ENCODE assay signal across 11 cellular contexts in genomic region chr12:71731439-71732356, GRCh38. TPM values are rescaled to one million over a fixed set of nuclear protein-coding genes. Genes with fewer than 3 reads are reported as not detected.
DNase-seq lines count a peak whose midpoint lies in the region; ATAC-seq, FAIRE-seq and TF ChIP-seq lines count a peak whose summit lies in the region.
"Had no signal": no experiment of that assay in that cellular context is flagged by ENCODE, and none has a peak within 500 bp of the region (broad histone marks: within the 10 kb centered on the region; RNA-seq: fewer than 3 reads in every experiment).

No MANE protein-coding gene starts in this region.

- H3K9me3 Mint-ChIP-seq in activated T-cell treated with anti-CD3 and anti-CD28 coated beads, Interleukin-2, amount 50 U/mL, for 72 hours = no peaks in the 10 kb centered on the region

- no peaks in the 10 kb centered on the region for H4K20me1 ChIP-seq in endothelial cell of umbilical vein (replicated peaks; ENCODE audit: control insufficient read depth, extremely low read depth, insufficient read depth, low read length)

- H3K36me3 Mint-ChIP-seq in activated T-cell treated with anti-CD3 and anti-CD28 coated beads, Interleukin-2, amount 50 U/mL, for 72 hours (ENCODE audit: insufficient read depth in 2 of 2) = no peaks in the 10 kb centered on the region

- BruUV-seq in endothelial cell of umbilical vein (replicated peaks; lab: Mats Ljungman, UMichigan) = no TSS peak

- no peak for FAIRE-seq in endothelial cell of umbilical vein (lab: Jason Lieb, UNC)
- FAIRE-seq: bronchial epithelial cell had no signal

- no peak overlapping the region for H3K9ac ChIP-seq in endothelial cell of umbilical vein (replicated peaks; ENCODE audit: extremely low read depth, insufficient read depth, low read length)

- H3K79me2 ChIP-seq in endothelial cell of umbilical vein (ENCODE audit: control insufficient read depth, insufficient read depth, low read length) = no peaks in the 10 kb centered on the region

- H3K4me3 ChIP-seq in endothelial cell of umbilical vein (replicated peaks in 1 of 3; ENCODE audit: insufficient read depth in 1 of 3, low read depth in 1 of 3, low read length in 3 of 3) = no peak overlapping the region
- no peak overlapping the region for H3K4me3 ChIP-seq in retinal pigment epithelial cell (ENCODE audit: low read length)

- H3K36me3 ChIP-seq in endothelial cell of umbilical vein (ENCODE audit: control insufficient read depth in 2 of 2, extremely low read depth in 1 of 2, insufficient read depth in 2 of 2, low read length in 2 of 2) = no peaks in the 10 kb centered on the region

- H3K4me3 Mint-ChIP-seq in activated T-cell treated with anti-CD3 and anti-CD28 coated beads, Interleukin-2, amount 50 U/mL, for 72 hours = no peak overlapping the region

- no peaks in the 10 kb centered on the region for H3K4me1 Mint-ChIP-seq in activated T-cell treated with anti-CD3 and anti-CD28 coated beads, Interleukin-2, amount 50 U/mL, for 72 hours (ENCODE audit: low read depth)

- no peak for TF ChIP-seq POLR2A in endothelial cell of umbilical vein (IDR thresholded peaks at IDR 0.05; ENCODE audit: low read depth, low read length)

- peak overlapping the region; percentile 17 for H2AFZ ChIP-seq in endothelial cell of umbilical vein (ENCODE audit: low read depth, low read length)

- H3K27ac ChIP-seq in endothelial cell of umbilical vein (ENCODE audit: insufficient read depth, low read depth, low read length) = no peak overlapping the region
- H3K27ac ChIP-seq: 22Rv1 had no signal

- intact Hi-C loops in endothelial cell of umbilical vein (cut with micrococcal nuclease) = no loop called here

- no peak for ATAC-seq in HG03196 (IDR thresholded peaks at IDR 0.05; ENCODE audit: unreplicated experiment)
- ATAC-seq in activated T-cell treated with anti-CD3 and anti-CD28 coated beads, Interleukin-2, amount 50 U/mL, for 72 hours (replicated peaks in 1 of 2) = no peak

- no peaks in the 10 kb centered on the region for H3K9me1 ChIP-seq in endothelial cell of umbilical vein (replicated peaks; ENCODE audit: control insufficient read depth, extremely low read depth, insufficient read depth, low read length)

- POLR2A ChIA-PET in endothelial cell of umbilical vein (lab: Charles Lee) = no interaction called here

- no peak overlapping the region for H3K27ac Mint-ChIP-seq in activated T-cell treated with anti-CD3 and anti-CD28 coated beads, Interleukin-2, amount 50 U/mL, for 72 hours

- no peaks in the 10 kb centered on the region for H3K27me3 ChIP-seq in endothelial cell of umbilical vein (ENCODE audit: control insufficient read depth in 2 of 2, insufficient read depth in 2 of 2, low read length in 2 of 2)

- no peaks in the 10 kb centered on the region for H3K9me3 ChIP-seq in endothelial cell of umbilical vein (replicated peaks; ENCODE audit: control insufficient read depth, insufficient read depth, low read length)

- no peaks in the 10 kb centered on the region for H3K4me1 ChIP-seq in endothelial cell of umbilical vein (ENCODE audit: control insufficient read depth, extremely low read depth, insufficient read depth, low read length)

- CTCF ChIA-PET in endothelial cell of umbilical vein (lab: Charles Lee) = interaction anchor here (1.2 to 1.6 kb wide), 3 partner anchors 15 to 339 kb away, joined by 3 to 5 read pairs (median 3); no protein-coding TSS in a partner anchor

- TF ChIP-seq CTCF in endothelial cell of umbilical vein (IDR thresholded peaks at IDR 0.05; ENCODE audit: extremely low read depth in 1 of 2, insufficient read depth in 1 of 2, low read depth in 1 of 2, low read length in 2 of 2) = no peak
- TF ChIP-seq CTCF in retinal pigment epithelial cell (conservative IDR thresholded peaks at IDR 0.05; ENCODE audit: low read depth, low read length) = peak; percentile 2
- no peak for TF ChIP-seq CTCF in GM10266 (IDR thresholded peaks at IDR 0.05; ENCODE audit: control insufficient read depth, insufficient read depth, low read depth, missing control alignments)

- no peaks in the 10 kb centered on the region for H3K27me3 Mint-ChIP-seq in activated T-cell treated with anti-CD3 and anti-CD28 coated beads, Interleukin-2, amount 50 U/mL, for 72 hours (ENCODE audit: low read depth)

- H3K4me2 ChIP-seq in endothelial cell of umbilical vein (ENCODE audit: insufficient read depth, low read length) = no peak overlapping the region

- DNase-seq in DMS 273 (lab: John Stamatoyannopoulos, UW; ENCODE audit: unreplicated experiment) (peak; percentile 18), DMS 273 treated with DMSO at 0.1 percent for 48 hours (lab: John Stamatoyannopoulos, UW) (no peak), NCI-H82 treated with DMSO at 0.1 percent for 48 hours (lab: John Stamatoyannopoulos, UW; ENCODE audit: unreplicated experiment) (peak; percentile 70), endothelial cell of umbilical vein (ENCODE audit: low read depth, low spot score) (no peak), retinal pigment epithelial cell (ENCODE audit: low read depth) (no peak), GM10266 (ENCODE audit: extremely low spot score) (no peak)
- no peak for DNase-seq in activated T-cell treated with anti-CD3 and anti-CD28 coated beads, Interleukin-2, amount 50 U/mL, for 72 hours
- DNase-seq: NCI-H2081 treated with DMSO at 0.1 percent for 48 hours had no signal

- dilution Hi-C loops in endothelial cell of umbilical vein (cut with MboI; ENCODE audit: extremely low pct_ligation_motif_present, low sequenced_read_pairs) = no loop called here

TF ChIP-seq in endothelial cell of umbilical vein, 7 proteins besides CTCF, POLR2A, EP300 and RAD21:
- no peak for TF ChIP-seq POLR2AphosphoS5 (IDR thresholded peaks at IDR 0.05; ENCODE audit: insufficient read depth, low read depth, low read length)
- no peak for TF ChIP-seq MAX (IDR thresholded peaks at IDR 0.05; ENCODE audit: insufficient read depth, insufficient read length)
- TF ChIP-seq GATA2 (IDR thresholded peaks at IDR 0.05; ENCODE audit: insufficient read depth, insufficient read length, low read depth, low read length) = no peak
- no peak for TF ChIP-seq FOS (IDR thresholded peaks at IDR 0.05; ENCODE audit: borderline replicate concordance, insufficient read depth, low read length)
- no peak for TF ChIP-seq MYC (IDR thresholded peaks at IDR 0.05; ENCODE audit: low read depth, low read length)
- no peak for TF ChIP-seq EZH2 (IDR thresholded peaks at IDR 0.05; ENCODE audit: borderline replicate concordance, low read depth, low read length, severe bottlenecking)
- TF ChIP-seq JUN (IDR thresholded peaks at IDR 0.05; ENCODE audit: borderline replicate concordance, insufficient read depth, insufficient read length, low read depth) = no peak

RNA-seq across cellular contexts. Expression of gene RAB21, which starts 23.0 kb away (rescaled TPM):
- total RNA-seq in endothelial cell of umbilical vein = 44.8 and 49.6 TPM in 2 replicates
- 1.8 and 1.9 TPM in 2 replicates for polyA plus RNA-seq in endothelial cell of umbilical vein
- polyA plus RNA-seq in endothelial cell of umbilical vein (2011; cell fraction: cytosol; rRNA removed) = 6.9 and 7.2 TPM in 2 replicates
- polyA plus RNA-seq in endothelial cell of umbilical vein (2011; cell fraction: nucleus; rRNA removed) = 7.2 and 11.4 TPM in 2 replicates
- polyA plus RNA-seq in endothelial cell of umbilical vein (2012) = 36.1 and 51.2 TPM in 2 replicates
- polyA minus RNA-seq in endothelial cell of umbilical vein = 6.6 and 8.5 TPM in 2 replicates
- polyA minus RNA-seq in endothelial cell of umbilical vein (2011; cell fraction: cytosol; rRNA and poly(A)+ RNA removed) = 8.6 TPM
- polyA minus RNA-seq in endothelial cell of umbilical vein (2011; cell fraction: nucleus; rRNA and poly(A)+ RNA removed) = 6.9 and 11.2 TPM in 2 replicates
- 100 to 1,000 TPM in 1 of 2 donors, 10 to 100 TPM in 1; 97.0 to 102 TPM for total RNA-seq in activated T-cell treated with anti-CD3 and anti-CD28 coated beads, Interleukin-2, amount 50 U/mL, for 72 hours

RNA-seq across cellular contexts. Expression of gene TMEM19, which starts 45.8 kb away (rescaled TPM):
- 23.8 and 24.4 TPM in 2 replicates for total RNA-seq in endothelial cell of umbilical vein
- 16.7 and 20.4 TPM in 2 replicates for polyA plus RNA-seq in endothelial cell of umbilical vein
- polyA plus RNA-seq in endothelial cell of umbilical vein (2011; cell fraction: cytosol; rRNA removed) = 14.2 and 15.6 TPM in 2 replicates
- polyA plus RNA-seq in endothelial cell of umbilical vein (2011; cell fraction: nucleus; rRNA removed) = 6.5 and 13.4 TPM in 2 replicates
- polyA plus RNA-seq in endothelial cell of umbilical vein (2012) = 16.8 and 20.7 TPM in 2 replicates
- polyA minus RNA-seq in endothelial cell of umbilical vein = 40.6 and 46.6 TPM in 2 replicates
- polyA minus RNA-seq in endothelial cell of umbilical vein (2011; cell fraction: cytosol; rRNA and poly(A)+ RNA removed) = 15.3 TPM
- polyA minus RNA-seq in endothelial cell of umbilical vein (2011; cell fraction: nucleus; rRNA and poly(A)+ RNA removed) = 4.5 and 8.4 TPM in 2 replicates
- 10 to 100 TPM; 15.0 to 18.5 TPM for total RNA-seq in activated T-cell treated with anti-CD3 and anti-CD28 coated beads, Interleukin-2, amount 50 U/mL, for 72 hours

Comparison
In these comparisons a context has a peak if more than half of its experiments do, and no peak if none do; other contexts are left out.
1. DNase-seq: peak in DMS 273 (single experiment) and NCI-H82 treated with DMSO at 0.1 percent for 48 hours (single experiment); none in DMS 273 treated with DMSO at 0.1 percent for 48 hours (single experiment), endothelial cell of umbilical vein (single experiment), retinal pigment epithelial cell (single experiment), GM10266 (single experiment) and activated T-cell treated with anti-CD3 and anti-CD28 coated beads, Interleukin-2, amount 50 U/mL, for 72 hours (0 of 2).